25 cellular contexts compared by ENCODE assay signal in the genomic region with DNA sequence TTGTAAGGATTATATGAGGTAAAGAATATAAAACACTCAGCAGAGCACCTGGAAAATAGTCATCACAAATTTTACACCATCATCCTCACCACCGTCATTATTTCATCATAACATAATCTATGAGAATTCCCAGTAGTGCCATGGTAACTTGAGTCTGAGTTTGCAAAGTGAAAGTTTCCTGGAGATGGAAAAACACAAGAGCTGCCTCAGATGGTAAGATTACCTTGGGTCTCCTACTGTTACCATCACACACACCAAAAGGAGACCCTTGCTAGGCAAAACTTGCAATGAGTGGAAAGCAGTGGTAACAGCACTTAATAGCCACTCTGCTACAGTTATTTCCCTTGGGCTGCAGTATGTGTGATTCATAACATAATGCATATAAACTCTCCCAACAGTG.
"Had no signal": no experiment of that assay in that cellular context is flagged by ENCODE, and none has a peak within 500 bp of the region (broad histone marks: within the 10 kb centered on the region; RNA-seq: fewer than 3 reads in every experiment).

No MANE protein-coding gene starts in this region.

- H3K36me3 ChIP-seq: left ventricle myocardium inferior, pancreas, right atrium auricular region, right lobe of liver, tibial nerve, upper lobe of left lung, vagina had no signal

- H3K4me2 ChIP-seq: hepatocyte, smooth muscle cell had no signal

- ATAC-seq: mucosa of descending colon; naive thymus-derived CD4-positive, alpha-beta T cell; natural killer cell treated with Interleukin-12 subunit alpha and Interleukin-12 subunit beta and Interleukin-15 and Interleukin-18, amount 100 ng/mL, for 72 hours; pancreas; psoas muscle; right lobe of liver; stimulated activated memory B cell treated with anti-CD40 and anti-IgM and Interleukin-4, amounts not matched to agents 10 μg/mL and 1 μg/mL and 100 μg/mL, for 72 hours; stimulated activated naive CD8-positive, alpha-beta T cell treated with anti-CD3 and anti-CD28 coated beads, Interleukin-15, amount 100 ng/mL, for 72 hours had no signal

- DNase-seq: islet precursor cell; left ventricle myocardium inferior; midbrain; mucosa of descending colon; naive thymus-derived CD4-positive, alpha-beta T cell; nucleus accumbens; pancreas; psoas muscle; right lobe of liver; stimulated activated CD4-positive, alpha-beta T cell treated with anti-CD3 and anti-CD28 coated beads, Interleukin-1b, Interleukin-23, amount 100 ng/mL, for 48 hours; stimulated activated CD4-positive, alpha-beta T cell treated with anti-CD3 and anti-CD28 coated beads, Interleukin-2, amount 100 ng/mL, for 48 hours; stimulated activated CD4-positive, alpha-beta T cell treated with anti-CD3 and anti-CD28 coated beads, Interleukin-4, amount 100 ng/mL, for 4 hours; stimulated activated CD8-positive, alpha-beta memory T cell treated with anti-CD3 and anti-CD28 coated beads, Interleukin-4, amount 100 ng/mL, for 48 hours; stimulated activated naive CD4-positive, alpha-beta T cell treated with Interleukin-2 at 50 U/mL for 16 hours; stimulated activated naive CD8-positive, alpha-beta T cell treated with anti-CD3 and anti-CD28 coated beads, Interleukin-15, amount 100 ng/mL, for 72 hours; substantia nigra; upper lobe of left lung had no signal

- FAIRE-seq: pancreas had no signal

- H3K27ac ChIP-seq: hepatocyte, left ventricle myocardium inferior, pancreas, psoas muscle, right lobe of liver, tibial nerve, upper lobe of left lung, vagina had no signal

- H3K4me1 ChIP-seq: pancreas, psoas muscle, vagina had no signal

- H3K4me3 ChIP-seq: hepatocyte, left ventricle myocardium inferior, lung, mucosa of descending colon, pancreas, psoas muscle, right atrium auricular region, right lobe of liver, smooth muscle cell, tibial nerve, upper lobe of left lung, vagina had no signal

- H3K27me3 ChIP-seq: hepatocyte, pancreas, right atrium auricular region, right lobe of liver, tibial nerve, upper lobe of left lung, vagina had no signal

- H3K9me3 ChIP-seq: left ventricle myocardium inferior, mucosa of descending colon, pancreas, psoas muscle, right atrium auricular region, right lobe of liver, tibial nerve, upper lobe of left lung, vagina had no signal

- H3K79me2 ChIP-seq: hepatocyte had no signal

- H2AFZ ChIP-seq: hepatocyte had no signal
